35 cellular contexts compared by ENCODE assay signal in genomic region chr7:95847061-95847460, GRCh38.
"Had no signal": no experiment of that assay in that cellular context is flagged by ENCODE, and none has a peak within 500 bp of the region (broad histone marks: within the 10 kb centered on the region; RNA-seq: fewer than 3 reads in every experiment).

No MANE protein-coding gene starts in this region.

- H3K27me3 ChIP-seq: adrenal gland, ascending aorta, brain microvascular endothelial cell, esophagus squamous epithelium, gastrocnemius medialis, heart left ventricle had no signal

- H3K27ac Mint-ChIP-seq: activated CD4-positive, alpha-beta memory T cell treated with anti-CD3 and anti-CD28 coated beads for 36 hours; activated CD4-positive, alpha-beta T cell treated with anti-CD3 and anti-CD28 coated beads for 36 hours; activated CD4-positive, alpha-beta T cell treated with anti-CD3 and anti-CD28 coated beads, Interleukin-2, amount 10 ng/mL, durations not matched to agents 24 days and 14 days; activated CD8-positive, alpha-beta memory T cell treated with anti-CD3 and anti-CD28 coated beads, Interleukin-2, amount 10 ng/mL, durations not matched to agents 7 days and 5 days; activated CD8-positive, alpha-beta T cell treated with anti-CD3 and anti-CD28 coated beads, Interleukin-2, amount 10 ng/mL, durations not matched to agents 7 days and 5 days; activated naive CD4-positive, alpha-beta T cell treated with anti-CD3 and anti-CD28 coated beads for 36 hours; activated naive CD4-positive, alpha-beta T cell treated with anti-CD3 and anti-CD28 coated beads, Interleukin-2, amount 50 U/mL, for 24 hours; activated naive CD8-positive, alpha-beta T cell treated with anti-CD3 and anti-CD28 coated beads for 36 hours; activated naive CD8-positive, alpha-beta T cell treated with anti-CD3 and anti-CD28 coated beads, Interleukin-2, amount 50 U/mL, for 24 hours; activated T-helper 1 cell treated with anti-CD3 and anti-CD28 coated beads, Interleukin-12 subunit alpha, Interleukin-12 subunit beta, Interleukin-2, Interleukin-4 antibody, amounts not matched to agents 30 ng/mL and 10 ng/mL and 1 ng/mL, durations not matched to agents 14 hours and 24 hours and 36 hours; activated T-helper 2 cell treated with anti-CD3 and anti-CD28 coated beads, Interferon-gamma antibody, Interleukin-2, Interleukin-4, amounts not matched to agents 10 μg/mL and 5 μg/mL and 100 μg/mL, durations not matched to agents 14 hours and 24 hours and 36 hours; effector memory CD8-positive, alpha-beta T cell; T-helper 17 cell; T-helper 2 cell treated with Interferon-gamma antibody and Interleukin-4, amounts not matched to agents 5 μg/mL and 100 μg/mL, for 36 hours had no signal

- H3K36me3 Mint-ChIP-seq: activated CD4-positive, alpha-beta memory T cell treated with anti-CD3 and anti-CD28 coated beads for 36 hours; activated CD8-positive, alpha-beta memory T cell treated with anti-CD3 and anti-CD28 coated beads, Interleukin-2, amount 10 ng/mL, durations not matched to agents 7 days and 5 days; activated naive CD4-positive, alpha-beta T cell treated with anti-CD3 and anti-CD28 coated beads, Interleukin-2, amount 50 U/mL, for 24 hours; activated naive CD8-positive, alpha-beta T cell treated with anti-CD3 and anti-CD28 coated beads for 36 hours had no signal

- H3K27me3 Mint-ChIP-seq: activated CD4-positive, alpha-beta T cell treated with anti-CD3 and anti-CD28 coated beads, Interleukin-2, amount 10 ng/mL, durations not matched to agents 24 days and 14 days; activated CD8-positive, alpha-beta memory T cell treated with anti-CD3 and anti-CD28 coated beads, Interleukin-2, amount 10 ng/mL, durations not matched to agents 7 days and 5 days; activated naive CD8-positive, alpha-beta T cell treated with anti-CD3 and anti-CD28 coated beads for 36 hours; activated naive CD8-positive, alpha-beta T cell treated with anti-CD3 and anti-CD28 coated beads, Interleukin-2, amount 50 U/mL, for 24 hours had no signal

- H3K9me3 Mint-ChIP-seq: activated CD4-positive, alpha-beta memory T cell treated with anti-CD3 and anti-CD28 coated beads for 36 hours; activated CD4-positive, alpha-beta T cell treated with anti-CD3 and anti-CD28 coated beads, Interleukin-2, amount 10 ng/mL, durations not matched to agents 24 days and 14 days; activated naive CD4-positive, alpha-beta T cell treated with anti-CD3 and anti-CD28 coated beads for 36 hours; activated naive CD4-positive, alpha-beta T cell treated with anti-CD3 and anti-CD28 coated beads, Interleukin-2, amount 50 U/mL, for 24 hours; activated naive CD8-positive, alpha-beta T cell treated with anti-CD3 and anti-CD28 coated beads, Interleukin-2, amount 50 U/mL, for 24 hours; activated T-helper 1 cell treated with anti-CD3 and anti-CD28 coated beads, Interleukin-12 subunit alpha, Interleukin-12 subunit beta, Interleukin-2, Interleukin-4 antibody, amounts not matched to agents 30 ng/mL and 10 ng/mL and 1 ng/mL, durations not matched to agents 14 hours and 24 hours and 36 hours; activated T-helper 2 cell treated with anti-CD3 and anti-CD28 coated beads, Interferon-gamma antibody, Interleukin-2, Interleukin-4, amounts not matched to agents 10 μg/mL and 5 μg/mL and 100 μg/mL, durations not matched to agents 14 hours and 24 hours and 36 hours; central memory CD8-positive, alpha-beta T cell; effector memory CD8-positive, alpha-beta T cell; T-helper 2 cell treated with Interferon-gamma antibody and Interleukin-4, amounts not matched to agents 5 μg/mL and 100 μg/mL, for 36 hours had no signal

- H3K27ac ChIP-seq: adrenal gland, ascending aorta, brain microvascular endothelial cell, epithelial cell of prostate, esophagus squamous epithelium, gastrocnemius medialis, heart left ventricle had no signal

- ATAC-seq: activated CD4-positive, alpha-beta T cell treated with anti-CD3 and anti-CD28 coated beads for 36 hours; activated CD8-positive, alpha-beta memory T cell treated with anti-CD3 and anti-CD28 coated beads, Interleukin-2, amount 10 ng/mL, durations not matched to agents 7 days and 5 days; activated CD8-positive, alpha-beta T cell treated with anti-CD3 and anti-CD28 coated beads, Interleukin-2, amount 10 ng/mL, durations not matched to agents 7 days and 5 days; activated naive CD8-positive, alpha-beta T cell treated with anti-CD3 and anti-CD28 coated beads, Interleukin-2, amount 50 U/mL, for 24 hours; effector memory CD8-positive, alpha-beta T cell; gastrocnemius medialis; heart left ventricle; T-helper 17 cell had no signal

- H3K4me1 ChIP-seq: adrenal gland, ascending aorta, esophagus squamous epithelium, gastrocnemius medialis had no signal

- H3K9me3 ChIP-seq: adrenal gland, ascending aorta, esophagus squamous epithelium, gastrocnemius medialis, heart left ventricle had no signal

- H3K4me3 Mint-ChIP-seq: activated CD4-positive, alpha-beta memory T cell treated with anti-CD3 and anti-CD28 coated beads for 36 hours; activated CD4-positive, alpha-beta T cell treated with anti-CD3 and anti-CD28 coated beads for 36 hours; activated CD4-positive, alpha-beta T cell treated with anti-CD3 and anti-CD28 coated beads, Interleukin-2, amount 10 ng/mL, durations not matched to agents 24 days and 14 days; activated CD8-positive, alpha-beta memory T cell treated with anti-CD3 and anti-CD28 coated beads, Interleukin-2, amount 10 ng/mL, durations not matched to agents 7 days and 5 days; activated CD8-positive, alpha-beta T cell treated with anti-CD3 and anti-CD28 coated beads, Interleukin-2, amount 10 ng/mL, durations not matched to agents 7 days and 5 days; activated naive CD4-positive, alpha-beta T cell treated with anti-CD3 and anti-CD28 coated beads for 36 hours; activated naive CD4-positive, alpha-beta T cell treated with anti-CD3 and anti-CD28 coated beads, Interleukin-2, amount 50 U/mL, for 24 hours; activated naive CD8-positive, alpha-beta T cell treated with anti-CD3 and anti-CD28 coated beads for 36 hours; activated naive CD8-positive, alpha-beta T cell treated with anti-CD3 and anti-CD28 coated beads, Interleukin-2, amount 50 U/mL, for 24 hours; activated T-helper 1 cell treated with anti-CD3 and anti-CD28 coated beads, Interleukin-12 subunit alpha, Interleukin-12 subunit beta, Interleukin-2, Interleukin-4 antibody, amounts not matched to agents 30 ng/mL and 10 ng/mL and 1 ng/mL, durations not matched to agents 14 hours and 24 hours and 36 hours; central memory CD8-positive, alpha-beta T cell; effector memory CD8-positive, alpha-beta T cell; T-helper 17 cell; T-helper 2 cell treated with Interferon-gamma antibody and Interleukin-4, amounts not matched to agents 5 μg/mL and 100 μg/mL, for 36 hours had no signal

- H3K36me3 ChIP-seq: adrenal gland, ascending aorta, brain microvascular endothelial cell, esophagus squamous epithelium, gastrocnemius medialis, heart left ventricle had no signal

- H3K4me1 Mint-ChIP-seq: activated CD4-positive, alpha-beta T cell treated with anti-CD3 and anti-CD28 coated beads for 36 hours; activated CD4-positive, alpha-beta T cell treated with anti-CD3 and anti-CD28 coated beads, Interleukin-2, amount 10 ng/mL, durations not matched to agents 24 days and 14 days; activated CD8-positive, alpha-beta memory T cell treated with anti-CD3 and anti-CD28 coated beads, Interleukin-2, amount 10 ng/mL, durations not matched to agents 7 days and 5 days; activated naive CD4-positive, alpha-beta T cell treated with anti-CD3 and anti-CD28 coated beads, Interleukin-2, amount 50 U/mL, for 24 hours; activated naive CD8-positive, alpha-beta T cell treated with anti-CD3 and anti-CD28 coated beads for 36 hours; activated naive CD8-positive, alpha-beta T cell treated with anti-CD3 and anti-CD28 coated beads, Interleukin-2, amount 50 U/mL, for 24 hours; central memory CD8-positive, alpha-beta T cell; T-helper 17 cell had no signal

- H3K4me3 ChIP-seq: adrenal gland, ascending aorta, esophagus squamous epithelium, gastrocnemius medialis, heart left ventricle had no signal

- DNase-seq: activated CD4-positive, alpha-beta memory T cell treated with anti-CD3 and anti-CD28 coated beads for 36 hours; activated CD4-positive, alpha-beta T cell treated with anti-CD3 and anti-CD28 coated beads for 36 hours; activated CD4-positive, alpha-beta T cell treated with anti-CD3 and anti-CD28 coated beads, Interleukin-2, amount 10 ng/mL, durations not matched to agents 24 days and 14 days; activated CD4-positive, CD25-positive, alpha-beta regulatory T cell; activated CD4-positive, CD25-positive, alpha-beta regulatory T cell treated with anti-CD3 and anti-CD28 coated beads, Interleukin-2, amount 50 U/mL, for 72 hours; activated CD8-positive, alpha-beta memory T cell treated with anti-CD3 and anti-CD28 coated beads, Interleukin-2, amount 10 ng/mL, durations not matched to agents 7 days and 5 days; activated CD8-positive, alpha-beta memory T cell treated with anti-CD3 and anti-CD28 coated beads, Interleukin-2, amount 50 U/mL, for 4 hours; activated CD8-positive, alpha-beta T cell treated with anti-CD3 and anti-CD28 coated beads, Interleukin-2, amount 10 ng/mL, durations not matched to agents 7 days and 5 days; activated effector memory CD4-positive, alpha-beta T cell treated with anti-CD3 and anti-CD28 coated beads, Interleukin-2, amount 50 U/mL, for 16 hours; activated naive CD4-positive, alpha-beta T cell treated with anti-CD3 and anti-CD28 coated beads for 36 hours; activated naive CD8-positive, alpha-beta T cell treated with anti-CD3 and anti-CD28 coated beads for 36 hours; activated naive CD8-positive, alpha-beta T cell treated with anti-CD3 and anti-CD28 coated beads, Interleukin-2, amount 50 U/mL, for 24 hours; activated T-cell treated with anti-CD3 and anti-CD28 coated beads, Interleukin-2, amount 50 U/mL, for 1 hour; activated T-cell treated with anti-CD3 and anti-CD28 coated beads, Interleukin-2, amount 50 U/mL, for 48 hours; adrenal gland; amygdala; brain microvascular endothelial cell; cortex of kidney; dermis blood vessel endothelial cell; effector CD4-positive, alpha-beta T cell; effector memory CD8-positive, alpha-beta T cell; esophagus squamous epithelium; gastrocnemius medialis; glutamatergic neuron; heart left ventricle; T-helper 1 cell; T-helper 17 cell; T1000 had no signal
